Comparison of ENCODE assay signal across 19 cellular contexts in genomic region chr3:6125520-6125919, GRCh38.
DNase-seq lines count a peak whose midpoint lies in the region; ATAC-seq and TF ChIP-seq lines count a peak whose summit lies in the region.
"Had no signal": no experiment of that assay in that cellular context is flagged by ENCODE, and none has a peak within 500 bp of the region (broad histone marks: within the 10 kb centered on the region; RNA-seq: fewer than 3 reads in every experiment).

No MANE protein-coding gene starts in this region.

- no peaks in the 10 kb centered on the region for H3F3A ChIP-seq in GM23338 (replicated peaks; ENCODE audit: low read depth)

- H2AFZ ChIP-seq in GM23338 (no peak overlapping the region), hepatocyte (no peak overlapping the region)

- DNase-seq in GM23338 (ENCODE audit: low spot score) (no peak), NCI-H146 (lab: John Stamatoyannopoulos, UW) (peak; percentile 23), hepatocyte (ENCODE audit: low spot score) (peak; percentile 6), mucosa of gallbladder (ENCODE audit: low spot score) (peak; percentile 20), upper lobe of left lung (no peak)
- DNase-seq in CD4-positive, alpha-beta memory T cell, result no peak
- DNase-seq: Calu3; DMS79; HFFc6; MG63; NCI-H1092; NCI-H1694; NCI-H2227 treated with DMSO at 0.1 percent for 48 hours; NCI-H526; NK-92 treated with Interleukin-12 subunit alpha and Interleukin-12 subunit beta, amount 100 ng/mL, for 24 hours; OCI-M1; SIG-M5 had no signal

- H3K27me3 ChIP-seq in GM23338 (ENCODE audit: insufficient read depth) (no peaks in the 10 kb centered on the region), hepatocyte (no peaks in the 10 kb centered on the region), upper lobe of left lung (no peaks in the 10 kb centered on the region), gastroesophageal sphincter (no peaks in the 10 kb centered on the region)
- no peaks in the 10 kb centered on the region for H3K27me3 ChIP-seq in CD4-positive, alpha-beta memory T cell (ENCODE audit: insufficient read depth, low read length)
- H3K27me3 ChIP-seq: MG63 had no signal

- H3K36me3 ChIP-seq in GM23338 (ENCODE audit: insufficient read depth), result peaks cover 14% of the 10 kb centered on the region; the same call in 1 of the 2 replicates
- H3K36me3 ChIP-seq in hepatocyte (replicated peaks; ENCODE audit: insufficient read depth, low read depth), result no peaks in the 10 kb centered on the region
- H3K36me3 ChIP-seq in CD4-positive, alpha-beta memory T cell (ENCODE audit: insufficient read depth, low read length), result no peaks in the 10 kb centered on the region
- no peaks in the 10 kb centered on the region for H3K36me3 ChIP-seq in upper lobe of left lung
- no peaks in the 10 kb centered on the region for H3K36me3 ChIP-seq in gastroesophageal sphincter
- H3K36me3 ChIP-seq: MG63 had no signal

- H3K4me3 Mint-ChIP-seq in GM23338, result no peak overlapping the region
- H3K4me3 Mint-ChIP-seq in CD4-positive, alpha-beta memory T cell, result peak overlapping the region in 1 of 8 donors; percentile 28
- H3K4me3 Mint-ChIP-seq: HFFc6 had no signal

- no peak overlapping the region for H3K4me2 ChIP-seq in GM23338
- no peak overlapping the region for H3K4me2 ChIP-seq in hepatocyte
- H3K4me2 ChIP-seq: KMS-11 had no signal

- no peak overlapping the region for H3K27ac Mint-ChIP-seq in GM23338
- H3K27ac Mint-ChIP-seq in CD4-positive, alpha-beta memory T cell, result no peak overlapping the region
- H3K27ac Mint-ChIP-seq: HFFc6 had no signal

- TF ChIP-seq POLR2A in upper lobe of left lung (IDR thresholded peaks at IDR 0.05), result no peak
- TF ChIP-seq POLR2A in gastroesophageal sphincter (IDR thresholded peaks at IDR 0.05), result no peak

- H3K36me3 Mint-ChIP-seq in GM23338 (ENCODE audit: low read depth), result peaks cover 2% of the 10 kb centered on the region; the same call in 1 of the 3 replicates
- no peaks in the 10 kb centered on the region for H3K36me3 Mint-ChIP-seq in CD4-positive, alpha-beta memory T cell

- 40% methylated on average over 3 of the region's 3 CpGs for WGBS in hepatocyte (ENCODE audit: low lambda C conversion rate, missing lambda C conversion rate)
- 42 to 60% methylated on average over 3 of the region's 3 CpGs for WGBS in upper lobe of left lung, 2 donors
- WGBS in gastroesophageal sphincter (ENCODE audit: low coverage in 1 of 2), 2 donors, result 33 to 36% methylated on average over 3 of the region's 3 CpGs

- H3K4me1 ChIP-seq in GM23338 (ENCODE audit: insufficient read depth) (no peaks in the 10 kb centered on the region), hepatocyte (ENCODE audit: insufficient read depth) (no peaks in the 10 kb centered on the region), upper lobe of left lung (no peaks in the 10 kb centered on the region), gastroesophageal sphincter (no peaks in the 10 kb centered on the region)
- H3K4me1 ChIP-seq in CD4-positive, alpha-beta memory T cell (ENCODE audit: insufficient read depth, low read length), result no peaks in the 10 kb centered on the region

- ATAC-seq in GM23338, result peak; percentile 49
- no peak for ATAC-seq in upper lobe of left lung (ENCODE audit: low FRiP score in 2 of 2)
- no peak for ATAC-seq in gastroesophageal sphincter

- no peak overlapping the region for H3K27ac ChIP-seq in GM23338 (ENCODE audit: low read depth)
- no peak overlapping the region for H3K27ac ChIP-seq in hepatocyte
- H3K27ac ChIP-seq in CD4-positive, alpha-beta memory T cell (ENCODE audit: low read depth, low read length), result no peak overlapping the region
- no peak overlapping the region for H3K27ac ChIP-seq in upper lobe of left lung
- no peak overlapping the region for H3K27ac ChIP-seq in gastroesophageal sphincter
- H3K27ac ChIP-seq: KMS-11 had no signal

- intact Hi-C loops in CD4-positive, alpha-beta memory T cell (cut with micrococcal nuclease), result no loop called here

- H3K79me2 ChIP-seq in GM23338 (replicated peaks; ENCODE audit: insufficient read depth), result no peaks in the 10 kb centered on the region
- H3K79me2 ChIP-seq in hepatocyte, result no peaks in the 10 kb centered on the region

- no peaks in the 10 kb centered on the region for H3K27me3 Mint-ChIP-seq in GM23338 (ENCODE audit: insufficient read depth, low read depth, poor library complexity)
- no peaks in the 10 kb centered on the region for H3K27me3 Mint-ChIP-seq in CD4-positive, alpha-beta memory T cell

- peaks cover 71% of the 10 kb centered on the region for H3K9me3 Mint-ChIP-seq in GM23338
- peaks cover 0 to 10% (median 4%) of the 10 kb centered on the region in 8 donors for H3K9me3 Mint-ChIP-seq in CD4-positive, alpha-beta memory T cell

- H3K4me1 Mint-ChIP-seq in GM23338, result peaks cover 19% of the 10 kb centered on the region
- H3K4me1 Mint-ChIP-seq in CD4-positive, alpha-beta memory T cell, result no peaks in the 10 kb centered on the region

- POLR2A ChIA-PET in CD4-positive, alpha-beta memory T cell (lab: Charles Lee; ENCODE audit: partially characterized antibody), result no interaction called here

- no peak for TF ChIP-seq EP300 in upper lobe of left lung (IDR thresholded peaks at IDR 0.05)
- TF ChIP-seq EP300 in gastroesophageal sphincter (IDR thresholded peaks at IDR 0.05), result no peak

- H3K9me2 ChIP-seq in GM23338 (ENCODE audit: insufficient read depth) (no peaks in the 10 kb centered on the region), hepatocyte (replicated peaks; ENCODE audit: insufficient read depth) (no peaks in the 10 kb centered on the region)

- TF ChIP-seq CTCF in GM23338 (conservative IDR thresholded peaks at IDR 0.05; ENCODE audit: low read depth in 2 of 2), result no peak
- no peak for TF ChIP-seq CTCF in hepatocyte (IDR thresholded peaks at IDR 0.05; ENCODE audit: poor library complexity)
- TF ChIP-seq CTCF in upper lobe of left lung (IDR thresholded peaks at IDR 0.05), result no peak
- no peak for TF ChIP-seq CTCF in gastroesophageal sphincter (IDR thresholded peaks at IDR 0.05)

- H3K4me3 ChIP-seq in GM23338 (no peak overlapping the region), hepatocyte (no peak overlapping the region), upper lobe of left lung (no peak overlapping the region), gastroesophageal sphincter (no peak overlapping the region)
- H3K4me3 ChIP-seq in CD4-positive, alpha-beta memory T cell (ENCODE audit: low read length in 2 of 2), result no peak overlapping the region
- H3K4me3 ChIP-seq: MG63 had no signal

- no peaks in the 10 kb centered on the region for H3K9me3 ChIP-seq in hepatocyte (ENCODE audit: low read depth)
- no peaks in the 10 kb centered on the region for H3K9me3 ChIP-seq in CD4-positive, alpha-beta memory T cell (ENCODE audit: control insufficient read depth in 1 of 2, low read length in 2 of 2)
- no peaks in the 10 kb centered on the region for H3K9me3 ChIP-seq in upper lobe of left lung
- no peaks in the 10 kb centered on the region for H3K9me3 ChIP-seq in gastroesophageal sphincter
- H3K9me3 ChIP-seq: MG63 had no signal

- H4K20me1 ChIP-seq in GM23338 (replicated peaks; ENCODE audit: insufficient read depth) (no peaks in the 10 kb centered on the region), hepatocyte (ENCODE audit: insufficient read depth, poor library complexity, severe bottlenecking) (no peaks in the 10 kb centered on the region)

- CTCF ChIA-PET in CD4-positive, alpha-beta memory T cell (lab: Charles Lee; ENCODE audit: partially characterized antibody), result no interaction called here

TF ChIP-seq in GM23338, 12 proteins besides CTCF, POLR2A, EP300 and RAD21 (continues in another document):
- no peak for TF ChIP-seq EZH2 (IDR thresholded peaks at IDR 0.05; ENCODE audit: low read depth, unreplicated experiment)
- no peak for TF ChIP-seq ETS1 (IDR thresholded peaks at IDR 0.05)

Comparison
In these comparisons a context has a peak if more than half of its experiments do, and no peak if none do; other contexts are left out.
1. DNase-seq: peak in NCI-H146 (single experiment), hepatocyte (single experiment) and mucosa of gallbladder (single experiment); none in GM23338 (single experiment), CD4-positive, alpha-beta memory T cell (0 of 5) and upper lobe of left lung (0 of 2).